ENCODE assay signal across 30 cellular contexts in the genomic region with DNA sequence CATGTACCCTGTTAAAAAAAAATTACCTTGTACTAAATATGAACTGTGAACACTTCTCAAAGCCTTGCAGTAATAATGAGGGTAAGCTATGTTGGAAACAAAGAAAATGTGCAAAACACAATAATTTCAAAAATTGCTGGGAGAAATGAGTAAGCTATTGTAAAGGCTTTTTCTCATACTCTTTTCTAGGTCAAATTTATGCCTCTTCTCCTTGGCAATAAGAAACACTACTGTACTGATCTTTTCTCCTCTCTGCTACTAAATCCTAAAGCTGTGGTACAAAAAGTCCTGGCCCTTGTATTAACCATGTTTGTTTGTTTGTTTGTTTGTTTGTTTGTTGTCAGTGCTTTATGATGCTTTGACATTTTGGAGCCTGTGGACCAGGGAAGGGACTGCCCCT. TPM values are rescaled to one million over a fixed set of nuclear protein-coding genes. Genes with fewer than 3 reads are reported as not detected.
"Had no signal": no experiment of that assay in that cellular context is flagged by ENCODE, and none has a peak within 500 bp of the region (broad histone marks: within the 10 kb centered on the region; RNA-seq: fewer than 3 reads in every experiment).

No MANE protein-coding gene starts in this region.

- ATAC-seq: heart right ventricle, left lung, lower lobe of right lung, mucosa of descending colon, T-cell had no signal

- H3K4me1 ChIP-seq: breast epithelium, left lung, lower lobe of right lung, right atrium auricular region, testis had no signal

- H3K9me3 Mint-ChIP-seq: natural killer cell treated with Interleukin-12 subunit alpha and Interleukin-12 subunit beta and Interleukin-15 and Interleukin-18, amount 100 ng/mL, for 72 hours had no signal

- H3K27me3 Mint-ChIP-seq: activated CD4-positive, alpha-beta T cell treated with anti-CD3 and anti-CD28 coated beads for 36 hours; activated naive CD8-positive, alpha-beta T cell treated with anti-CD3 and anti-CD28 coated beads, Interleukin-2, amount 10 ng/mL, durations not matched to agents 7 days and 5 days; natural killer cell treated with Interleukin-12 subunit alpha and Interleukin-12 subunit beta and Interleukin-15 and Interleukin-18, amount 100 ng/mL, for 72 hours; T-cell had no signal

- H3K36me3 ChIP-seq: breast epithelium, heart right ventricle, left lung, right atrium auricular region had no signal

- H3K27ac ChIP-seq: breast epithelium, epithelial cell of prostate, esophagus squamous epithelium, heart right ventricle, left lung, lower lobe of right lung, right atrium auricular region, testis had no signal

- H3K4me2 ChIP-seq: smooth muscle cell had no signal

- H3K27me3 ChIP-seq: breast epithelium, esophagus squamous epithelium, heart right ventricle, left lung, right atrium auricular region, testis had no signal

- H3K27ac Mint-ChIP-seq: activated naive CD8-positive, alpha-beta T cell treated with anti-CD3 and anti-CD28 coated beads, Interleukin-2, amount 10 ng/mL, durations not matched to agents 7 days and 5 days; T-cell; T-helper 2 cell treated with Interferon-gamma antibody and Interleukin-4, amounts not matched to agents 5 μg/mL and 100 μg/mL, for 36 hours had no signal

- FAIRE-seq: islet of Langerhans, urothelium cell line had no signal

- H3K36me3 Mint-ChIP-seq: natural killer cell treated with Interleukin-12 subunit alpha and Interleukin-12 subunit beta and Interleukin-15 and Interleukin-18, amount 100 ng/mL, for 72 hours had no signal

- H3K4me3 ChIP-seq: breast epithelium, esophagus squamous epithelium, heart right ventricle, left lung, lower lobe of right lung, mucosa of descending colon, right atrium auricular region, smooth muscle cell, testis had no signal

- H3K4me3 Mint-ChIP-seq: activated CD4-positive, alpha-beta T cell treated with anti-CD3 and anti-CD28 coated beads for 36 hours; activated naive CD8-positive, alpha-beta T cell treated with anti-CD3 and anti-CD28 coated beads, Interleukin-2, amount 10 ng/mL, durations not matched to agents 7 days and 5 days; T-cell; T-helper 2 cell treated with Interferon-gamma antibody and Interleukin-4, amounts not matched to agents 5 μg/mL and 100 μg/mL, for 36 hours had no signal

- H3K9me3 ChIP-seq: breast epithelium, esophagus squamous epithelium, left lung, lower lobe of right lung, mucosa of descending colon, right atrium auricular region, testis had no signal

- DNase-seq: activated CD4-positive, alpha-beta T cell treated with anti-CD3 and anti-CD28 coated beads, Interleukin-2, amount 50 U/mL, for 4 hours; activated CD4-positive, CD25-positive, alpha-beta regulatory T cell; activated CD8-positive, alpha-beta memory T cell treated with anti-CD3 and anti-CD28 coated beads, Interleukin-2, amount 50 U/mL, for 4 hours; activated effector memory CD4-positive, alpha-beta T cell treated with Interleukin-2 at 50 U/mL for 16 hours; activated naive CD4-positive, alpha-beta T cell treated with Interleukin-2 at 50 U/mL for 16 hours; activated naive CD8-positive, alpha-beta T cell treated with anti-CD3 and anti-CD28 coated beads, Interleukin-2, amount 10 ng/mL, durations not matched to agents 7 days and 5 days; amniotic stem cell; central memory CD4-positive, alpha-beta T cell; esophagus squamous epithelium; foreskin melanocyte; heart right ventricle; left lung; lower lobe of right lung; mesendoderm; mucosa of descending colon; stimulated activated CD4-positive, alpha-beta T cell treated with anti-CD3 and anti-CD28 coated beads, Interleukin-2, amount 100 ng/mL, for 24 hours; stimulated activated naive CD8-positive, alpha-beta T cell treated with anti-CD3 and anti-CD28 coated beads, Interleukin-15, Interleukin-2, amounts not matched to agents 100 U/mL and 50 U/mL, for 24 hours; T-cell; testis; trophoblast cell had no signal

RNA-seq across cellular contexts. Expression of gene HUS1B, which starts 17.5 kb away (rescaled TPM):
- total RNA-seq: myocyte had no signal
